In the genomic region with DNA sequence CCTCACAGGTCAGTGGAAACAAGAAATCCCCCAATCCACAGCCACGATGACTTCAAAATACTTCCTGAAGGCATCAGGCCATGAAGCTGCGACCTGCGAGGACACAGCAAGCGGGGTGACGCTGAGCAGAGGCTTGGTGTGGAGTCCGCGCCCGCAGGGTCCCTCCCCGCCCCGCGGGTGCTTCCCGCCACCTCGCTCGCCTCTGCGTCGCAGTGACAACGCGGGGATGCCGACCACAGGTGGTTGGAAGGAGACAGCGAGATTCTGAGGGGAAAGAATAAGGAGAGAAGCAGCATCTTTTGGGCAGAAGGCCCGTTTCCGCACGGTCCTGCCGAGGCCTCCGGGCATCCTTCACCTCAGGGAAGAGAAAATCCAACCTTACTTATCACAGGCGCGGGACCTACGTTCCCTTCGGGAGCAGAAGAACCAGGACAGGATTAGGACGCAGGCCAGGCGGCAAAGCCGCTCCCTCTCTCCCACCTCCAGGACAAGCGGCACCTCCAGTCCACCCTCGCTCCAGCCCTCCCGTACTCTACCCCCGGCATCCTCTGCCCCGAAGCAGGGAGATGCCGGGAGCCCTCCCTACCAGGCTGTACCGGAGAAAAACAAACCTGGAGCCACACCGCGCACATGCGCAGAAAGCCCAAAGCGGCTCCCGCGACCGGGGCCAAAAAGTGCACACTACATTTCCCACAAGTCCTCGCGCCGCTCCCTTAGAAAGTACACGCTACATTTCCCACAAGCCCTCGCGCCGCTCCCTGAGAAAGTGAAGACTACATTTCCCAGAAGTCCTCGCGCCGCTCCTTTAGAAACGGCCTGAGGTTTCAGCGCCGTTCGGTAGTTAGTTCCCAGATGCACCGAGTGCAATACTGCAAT, we compare ENCODE assay signal across 8 cellular contexts.
A peak's percentile ranks its signal among the peaks of the same experiment; 100 is the strongest.
DNase-seq lines count a peak whose midpoint lies in the region; ATAC-seq and TF ChIP-seq lines count a peak whose summit lies in the region.

No MANE protein-coding gene starts in this region.

- H3K36me3 ChIP-seq in GM06990 (ENCODE audit: control insufficient read depth, insufficient read depth, low read length) (no peaks in the 10 kb centered on the region), SK-N-MC (ENCODE audit: insufficient read depth, low read length) (no peaks in the 10 kb centered on the region)

- peak overlapping the region; percentile 98 for H3K27ac Mint-ChIP-seq in activated naive CD4-positive, alpha-beta T cell treated with anti-CD3 and anti-CD28 coated beads, Interleukin-2, amount 50 U/mL, for 24 hours

- H3K27ac ChIP-seq in SK-N-MC = no peak overlapping the region

- peak; percentile 94 for ATAC-seq in HG02588 (IDR thresholded peaks at IDR 0.05; ENCODE audit: unreplicated experiment)

- peaks cover 23% of the 10 kb centered on the region for H3K36me3 Mint-ChIP-seq in activated naive CD4-positive, alpha-beta T cell treated with anti-CD3 and anti-CD28 coated beads, Interleukin-2, amount 50 U/mL, for 24 hours

- DNase-seq in GM06990 (ENCODE audit: extremely low read depth, insufficient read length) (peak; percentile 93), NCI-H1048 (lab: John Stamatoyannopoulos, UW) (peak; percentile 91), SK-N-MC (ENCODE audit: low read depth, low spot score) (peak; percentile 77), globus pallidus (ENCODE audit: low spot score) (peak; percentile 98), non-pigmented ciliary epithelial cell (ENCODE audit: low read depth) (peak; percentile 92), superior temporal gyrus (ENCODE audit: extremely low spot score) (peak; percentile 100)

- no peak for TF ChIP-seq CTCF in GM06990 (IDR thresholded peaks at IDR 0.05; ENCODE audit: insufficient read depth, low read length, poor library complexity, severe bottlenecking)

- peak overlapping the region; percentile 99 for H3K4me3 Mint-ChIP-seq in activated naive CD4-positive, alpha-beta T cell treated with anti-CD3 and anti-CD28 coated beads, Interleukin-2, amount 50 U/mL, for 24 hours

- no peaks in the 10 kb centered on the region for H3K9me3 ChIP-seq in SK-N-MC (ENCODE audit: low read depth, low read length)

- peak overlapping the region; percentile 59 for H3K9ac ChIP-seq in SK-N-MC (ENCODE audit: insufficient read length)

- peaks cover 47% of the 10 kb centered on the region for H3K4me1 Mint-ChIP-seq in activated naive CD4-positive, alpha-beta T cell treated with anti-CD3 and anti-CD28 coated beads, Interleukin-2, amount 50 U/mL, for 24 hours

- peak overlapping the region; percentile 99 for H3K4me3 ChIP-seq in GM06990 (replicated peaks; ENCODE audit: low read depth, low read length)
- H3K4me3 ChIP-seq in SK-N-MC = peak overlapping the region; percentile 78

- no peaks in the 10 kb centered on the region for H3K27me3 Mint-ChIP-seq in activated naive CD4-positive, alpha-beta T cell treated with anti-CD3 and anti-CD28 coated beads, Interleukin-2, amount 50 U/mL, for 24 hours

- H3K27me3 ChIP-seq in GM06990 (replicated peaks; ENCODE audit: control insufficient read depth, insufficient read depth, low read length) = no peaks in the 10 kb centered on the region

- H3K9me3 Mint-ChIP-seq in activated naive CD4-positive, alpha-beta T cell treated with anti-CD3 and anti-CD28 coated beads, Interleukin-2, amount 50 U/mL, for 24 hours = no peaks in the 10 kb centered on the region
